24 cellular contexts compared by ENCODE assay signal in genomic region chr19:17160908-17161307, GRCh38. TPM values are rescaled to one million over a fixed set of nuclear protein-coding genes. Genes with fewer than 3 reads are reported as not detected.
A peak's percentile ranks its signal among the peaks of the same experiment; 100 is the strongest.
DNase-seq lines count a peak whose midpoint lies in the region; ATAC-seq and TF ChIP-seq lines count a peak whose summit lies in the region.
"Had no signal": no experiment of that assay in that cellular context is flagged by ENCODE, and none has a peak within 500 bp of the region (broad histone marks: within the 10 kb centered on the region; RNA-seq: fewer than 3 reads in every experiment).

No MANE protein-coding gene starts in this region.

- DNase-seq in activated CD8-positive, alpha-beta memory T cell treated with anti-CD3 and anti-CD28 coated beads, Interleukin-2, amount 10 ng/mL, durations not matched to agents 7 days and 5 days: peak; percentile 78
- DNase-seq in activated CD8-positive, alpha-beta memory T cell treated with anti-CD3 and anti-CD28 coated beads for 24 hours: no peak
- DNase-seq in RWPE1 (ENCODE audit: low spot score) (no peak), nephron progenitor cell (no peak), left ventricle myocardium superior (no peak)
- peak in 2 of 3 experiments; percentile 10 to 14 for DNase-seq in effector memory CD8-positive, alpha-beta T cell
- DNase-seq in stimulated activated CD4-positive, alpha-beta T cell treated with anti-CD3 and anti-CD28 coated beads, Interleukin-4, amount 100 ng/mL, for 24 hours: no peak
- DNase-seq: Calu3, DMS153, GOT3, KBM-7, MM.1S, NCI-H1048, NCI-H1417 treated with DMSO at 0.1 percent for 48 hours, NCI-H187, NCI-H446, NCI-H526, SJCRH30 had no signal

- peaks cover 64% of the 10 kb centered on the region for H3K36me3 Mint-ChIP-seq in activated CD8-positive, alpha-beta memory T cell treated with anti-CD3 and anti-CD28 coated beads, Interleukin-2, amount 10 ng/mL, durations not matched to agents 7 days and 5 days
- peaks cover 95% of the 10 kb centered on the region for H3K36me3 Mint-ChIP-seq in effector memory CD8-positive, alpha-beta T cell (ENCODE audit: insufficient read depth)
- H3K36me3 Mint-ChIP-seq in nephron progenitor cell (ENCODE audit: low read depth): peaks cover 68% of the 10 kb centered on the region

- peak overlapping the region; percentile 48; the same call in 1 of the 2 replicates for H3K27ac ChIP-seq in RWPE1
- H3K27ac ChIP-seq: 22Rv1; BLaER1 treated with 17β-estradiol and CSF1 and Interleukin-3, amounts not matched to agents 10 nM and 100 nM; Peyer's patch; SJCRH30 had no signal

- intact Hi-C loops in left ventricle myocardium superior (cut with micrococcal nuclease): no loop called here

- H3K9me3 Mint-ChIP-seq in activated CD8-positive, alpha-beta memory T cell treated with anti-CD3 and anti-CD28 coated beads, Interleukin-2, amount 10 ng/mL, durations not matched to agents 7 days and 5 days (ENCODE audit: low read depth): no peaks in the 10 kb centered on the region
- H3K9me3 Mint-ChIP-seq in effector memory CD8-positive, alpha-beta T cell: no peaks in the 10 kb centered on the region
- peaks cover 15% of the 10 kb centered on the region for H3K9me3 Mint-ChIP-seq in nephron progenitor cell

- CTCF ChIA-PET in activated CD8-positive, alpha-beta memory T cell treated with anti-CD3 and anti-CD28 coated beads, Interleukin-2, amount 10 ng/mL, durations not matched to agents 7 days and 5 days (lab: Charles Lee): interaction anchor here (1.0 to 4.5 kb wide), 2 partner anchors 16 to 23 kb away, joined by 3 to 17 read pairs; no protein-coding TSS in a partner anchor
- CTCF ChIA-PET in RWPE1 (lab: Yijun Ruan, JAX): no interaction called here

- no peaks in the 10 kb centered on the region for H3K27me3 Mint-ChIP-seq in activated CD8-positive, alpha-beta memory T cell treated with anti-CD3 and anti-CD28 coated beads, Interleukin-2, amount 10 ng/mL, durations not matched to agents 7 days and 5 days
- no peaks in the 10 kb centered on the region for H3K27me3 Mint-ChIP-seq in effector memory CD8-positive, alpha-beta T cell
- H3K27me3 Mint-ChIP-seq in nephron progenitor cell (ENCODE audit: low read depth, poor library complexity): peaks cover 4% of the 10 kb centered on the region
- H3K27me3 Mint-ChIP-seq: CD4-positive, alpha-beta memory T cell had no signal

- TF ChIP-seq CTCF in RWPE1 (conservative IDR thresholded peaks at IDR 0.05; ENCODE audit: low read depth): no peak
- TF ChIP-seq CTCF in nephron progenitor cell (IDR thresholded peaks at IDR 0.05): no peak

- POLR2A ChIA-PET in RWPE1 (lab: Yijun Ruan, JAX; ENCODE audit: low non-redundant PET): no interaction called here

- peaks cover 14% of the 10 kb centered on the region for H3K4me1 Mint-ChIP-seq in activated CD8-positive, alpha-beta memory T cell treated with anti-CD3 and anti-CD28 coated beads, Interleukin-2, amount 10 ng/mL, durations not matched to agents 7 days and 5 days
- peaks cover 6 to 8% of the 10 kb centered on the region in 2 donors for H3K4me1 Mint-ChIP-seq in effector memory CD8-positive, alpha-beta T cell (ENCODE audit: low read depth in 2 of 2)
- no peaks in the 10 kb centered on the region for H3K4me1 Mint-ChIP-seq in nephron progenitor cell

- H3K4me3 Mint-ChIP-seq in activated CD8-positive, alpha-beta memory T cell treated with anti-CD3 and anti-CD28 coated beads, Interleukin-2, amount 10 ng/mL, durations not matched to agents 7 days and 5 days: no peak overlapping the region
- peak overlapping the region; percentile 59 to 62 for H3K4me3 Mint-ChIP-seq in effector memory CD8-positive, alpha-beta T cell
- no peak overlapping the region for H3K4me3 Mint-ChIP-seq in nephron progenitor cell

- peak overlapping the region; percentile 73 for H3K27ac Mint-ChIP-seq in activated CD8-positive, alpha-beta memory T cell treated with anti-CD3 and anti-CD28 coated beads, Interleukin-2, amount 10 ng/mL, durations not matched to agents 7 days and 5 days
- H3K27ac Mint-ChIP-seq in effector memory CD8-positive, alpha-beta T cell: peak overlapping the region in 1 of 2 donors; percentile 19
- peak overlapping the region; percentile 22 for H3K27ac Mint-ChIP-seq in nephron progenitor cell

- ATAC-seq in activated CD8-positive, alpha-beta memory T cell treated with anti-CD3 and anti-CD28 coated beads, Interleukin-2, amount 10 ng/mL, durations not matched to agents 7 days and 5 days: peak; percentile 86
- peak; percentile 90 for ATAC-seq in effector memory CD8-positive, alpha-beta T cell (replicated peaks)
- ATAC-seq in left ventricle myocardium superior (no peak), GM21786 (IDR thresholded peaks at IDR 0.05; ENCODE audit: unreplicated experiment) (no peak)
- ATAC-seq: HCT116 had no signal

RNA-seq across cellular contexts. Expression of gene USE1, which starts 54.2 kb away (rescaled TPM):
- 10 to 100 TPM; 22.1 to 23.6 TPM for total RNA-seq in activated CD8-positive, alpha-beta memory T cell treated with anti-CD3 and anti-CD28 coated beads, Interleukin-2, amount 10 ng/mL, durations not matched to agents 7 days and 5 days
- total RNA-seq in left ventricle myocardium superior: 27.4 TPM

Comparison
In these comparisons a context has a peak if more than half of its experiments do, and no peak if none do; other contexts are left out.
1. DNase-seq: peak in activated CD8-positive, alpha-beta memory T cell treated with anti-CD3 and anti-CD28 coated beads, Interleukin-2, amount 10 ng/mL, durations not matched to agents 7 days and 5 days (single experiment) and effector memory CD8-positive, alpha-beta T cell (2 of 3); none in activated CD8-positive, alpha-beta memory T cell treated with anti-CD3 and anti-CD28 coated beads for 24 hours (single experiment), RWPE1 (single experiment), nephron progenitor cell (single experiment), left ventricle myocardium superior (single experiment) and stimulated activated CD4-positive, alpha-beta T cell treated with anti-CD3 and anti-CD28 coated beads, Interleukin-4, amount 100 ng/mL, for 24 hours (single experiment).
2. ATAC-seq: peak in activated CD8-positive, alpha-beta memory T cell treated with anti-CD3 and anti-CD28 coated beads, Interleukin-2, amount 10 ng/mL, durations not matched to agents 7 days and 5 days (single experiment) and effector memory CD8-positive, alpha-beta T cell (single experiment); none in left ventricle myocardium superior (single experiment) and GM21786 (single experiment).
3. H3K4me3 Mint-ChIP-seq: peak in effector memory CD8-positive, alpha-beta T cell (2 of 2); none in activated CD8-positive, alpha-beta memory T cell treated with anti-CD3 and anti-CD28 coated beads, Interleukin-2, amount 10 ng/mL, durations not matched to agents 7 days and 5 days (single experiment) and nephron progenitor cell (single experiment).